Comparison of ENCODE assay signal across 18 cellular contexts in genomic region chr10:119666709-119667004, GRCh38. TPM values are rescaled to one million over a fixed set of nuclear protein-coding genes. Genes with fewer than 3 reads are reported as not detected.
DNase-seq lines count a peak whose midpoint lies in the region; TF ChIP-seq lines count a peak whose summit lies in the region.
"Had no signal": no experiment of that assay in that cellular context is flagged by ENCODE, and none has a peak within 500 bp of the region (broad histone marks: within the 10 kb centered on the region; RNA-seq: fewer than 3 reads in every experiment).

No MANE protein-coding gene starts in this region.

- no peaks in the 10 kb centered on the region for H4K20me1 ChIP-seq in Karpas-422 (ENCODE audit: insufficient read depth, low read depth, low read length)
- H4K20me1 ChIP-seq in smooth muscle cell (ENCODE audit: low read depth) = peaks cover 99% of the 10 kb centered on the region

- H3K27ac Mint-ChIP-seq in activated naive CD4-positive, alpha-beta T cell treated with anti-CD3 and anti-CD28 coated beads, Interleukin-2, amount 50 U/mL, for 24 hours = peak overlapping the region; percentile 90
- no peak overlapping the region for H3K27ac Mint-ChIP-seq in activated T-helper 1 cell treated with anti-CD3 and anti-CD28 coated beads, Interleukin-12 subunit alpha, Interleukin-12 subunit beta, Interleukin-2, Interleukin-4 antibody, amounts not matched to agents 30 ng/mL and 10 ng/mL and 1 ng/mL, durations not matched to agents 14 hours and 24 hours and 36 hours

- H3K4me2 ChIP-seq in Karpas-422 (ENCODE audit: low read depth, low read length, poor library complexity, severe bottlenecking) (peak overlapping the region; percentile 74), smooth muscle cell (no peak overlapping the region)

- TF ChIP-seq POLR2A in esophagus muscularis mucosa (IDR thresholded peaks at IDR 0.05; ENCODE audit: low read depth) = no peak

- no peak overlapping the region for H2AFZ ChIP-seq in Karpas-422 (ENCODE audit: low read length)
- no peak overlapping the region for H2AFZ ChIP-seq in smooth muscle cell (ENCODE audit: low read depth)

- H3K9me3 Mint-ChIP-seq in activated naive CD4-positive, alpha-beta T cell treated with anti-CD3 and anti-CD28 coated beads, Interleukin-2, amount 50 U/mL, for 24 hours = no peaks in the 10 kb centered on the region
- H3K9me3 Mint-ChIP-seq in activated T-helper 1 cell treated with anti-CD3 and anti-CD28 coated beads, Interleukin-12 subunit alpha, Interleukin-12 subunit beta, Interleukin-2, Interleukin-4 antibody, amounts not matched to agents 30 ng/mL and 10 ng/mL and 1 ng/mL, durations not matched to agents 14 hours and 24 hours and 36 hours = no peaks in the 10 kb centered on the region

- H3K27me3 Mint-ChIP-seq in activated naive CD4-positive, alpha-beta T cell treated with anti-CD3 and anti-CD28 coated beads, Interleukin-2, amount 50 U/mL, for 24 hours = no peaks in the 10 kb centered on the region
- H3K27me3 Mint-ChIP-seq in activated T-helper 1 cell treated with anti-CD3 and anti-CD28 coated beads, Interleukin-12 subunit alpha, Interleukin-12 subunit beta, Interleukin-2, Interleukin-4 antibody, amounts not matched to agents 30 ng/mL and 10 ng/mL and 1 ng/mL, durations not matched to agents 14 hours and 24 hours and 36 hours (ENCODE audit: insufficient read depth) = no peaks in the 10 kb centered on the region

- peak overlapping the region; percentile 52; the same call in 1 of the 2 replicates for H3K4me3 ChIP-seq in Karpas-422 (ENCODE audit: low read length)
- no peak overlapping the region for H3K4me3 ChIP-seq in esophagus muscularis mucosa
- no peak overlapping the region for H3K4me3 ChIP-seq in smooth muscle cell
- H3K4me3 ChIP-seq: HAP-1, mucosa of descending colon, Peyer's patch, skin epidermis, uterus had no signal

- TF ChIP-seq EP300 in esophagus muscularis mucosa (IDR thresholded peaks at IDR 0.05) = no peak

- H3K4me3 Mint-ChIP-seq in activated naive CD4-positive, alpha-beta T cell treated with anti-CD3 and anti-CD28 coated beads, Interleukin-2, amount 50 U/mL, for 24 hours = no peak overlapping the region
- H3K4me3 Mint-ChIP-seq in activated T-helper 1 cell treated with anti-CD3 and anti-CD28 coated beads, Interleukin-12 subunit alpha, Interleukin-12 subunit beta, Interleukin-2, Interleukin-4 antibody, amounts not matched to agents 30 ng/mL and 10 ng/mL and 1 ng/mL, durations not matched to agents 14 hours and 24 hours and 36 hours = no peak overlapping the region

- no peak for DNase-seq in activated naive CD4-positive, alpha-beta T cell treated with anti-CD3 and anti-CD28 coated beads, Interleukin-2, amount 50 U/mL, for 16 hours
- DNase-seq in Karpas-422 (no peak), esophagus muscularis mucosa (ENCODE audit: extremely low spot score) (no peak), smooth muscle cell (lab: John Stamatoyannopoulos, UW; ENCODE audit: unreplicated experiment) (no peak), NCI-H1105 treated with DMSO at 0.1 percent for 48 hours (lab: John Stamatoyannopoulos, UW) (no peak), dermis blood vessel endothelial cell (no peak)
- DNase-seq in activated T-helper 1 cell treated with anti-CD3 and anti-CD28 coated beads, Interleukin-12 subunit alpha, Interleukin-12 subunit beta, Interleukin-2, Interleukin-4 antibody, amounts not matched to agents 30 ng/mL and 10 ng/mL and 1 ng/mL, durations not matched to agents 14 hours and 24 hours and 36 hours (ENCODE audit: low spot score) = no peak
- DNase-seq: activated CD4-positive, CD25-positive, alpha-beta regulatory T cell treated with anti-CD3 and anti-CD28 coated beads, Interleukin-2, amount 50 U/mL, for 72 hours; GF-D8; mucosa of descending colon; NCI-H2081; NCI-H526 treated with DMSO at 0.1 percent for 48 hours; nucleus accumbens; Peyer's patch; uterus had no signal

- TF ChIP-seq CTCF in esophagus muscularis mucosa (IDR thresholded peaks at IDR 0.05) (no peak), smooth muscle cell (IDR thresholded peaks at IDR 0.05; ENCODE audit: borderline replicate concordance, insufficient read depth, poor library complexity, severe bottlenecking) (no peak)

- intact Hi-C loops in esophagus muscularis mucosa (cut with DNase I) = no loop called here
- intact Hi-C loops in activated T-helper 1 cell treated with anti-CD3 and anti-CD28 coated beads, Interleukin-12 subunit alpha, Interleukin-12 subunit beta, Interleukin-2, Interleukin-4 antibody, amounts not matched to agents 30 ng/mL and 10 ng/mL and 1 ng/mL, durations not matched to agents 14 hours and 24 hours and 36 hours (cut with micrococcal nuclease) = no loop called here

- H3K36me3 Mint-ChIP-seq in activated naive CD4-positive, alpha-beta T cell treated with anti-CD3 and anti-CD28 coated beads, Interleukin-2, amount 50 U/mL, for 24 hours = no peaks in the 10 kb centered on the region
- peaks cover 17% of the 10 kb centered on the region for H3K36me3 Mint-ChIP-seq in activated T-helper 1 cell treated with anti-CD3 and anti-CD28 coated beads, Interleukin-12 subunit alpha, Interleukin-12 subunit beta, Interleukin-2, Interleukin-4 antibody, amounts not matched to agents 30 ng/mL and 10 ng/mL and 1 ng/mL, durations not matched to agents 14 hours and 24 hours and 36 hours (ENCODE audit: low read depth)

- H3K27me3 ChIP-seq in Karpas-422 (ENCODE audit: low read length) (no peaks in the 10 kb centered on the region), esophagus muscularis mucosa (no peaks in the 10 kb centered on the region), smooth muscle cell (ENCODE audit: low read depth) (no peaks in the 10 kb centered on the region)
- H3K27me3 ChIP-seq: Peyer's patch, uterus had no signal

- peaks cover 64% of the 10 kb centered on the region for H3K4me1 Mint-ChIP-seq in activated naive CD4-positive, alpha-beta T cell treated with anti-CD3 and anti-CD28 coated beads, Interleukin-2, amount 50 U/mL, for 24 hours
- H3K4me1 Mint-ChIP-seq in activated T-helper 1 cell treated with anti-CD3 and anti-CD28 coated beads, Interleukin-12 subunit alpha, Interleukin-12 subunit beta, Interleukin-2, Interleukin-4 antibody, amounts not matched to agents 30 ng/mL and 10 ng/mL and 1 ng/mL, durations not matched to agents 14 hours and 24 hours and 36 hours (ENCODE audit: low read depth) = peaks cover 44% of the 10 kb centered on the region

- 97% methylated on average over 2 of the region's 2 CpGs for WGBS in esophagus muscularis mucosa
- WGBS in smooth muscle cell (ENCODE audit: low lambda C conversion rate) = 98% methylated on average over 2 of the region's 2 CpGs

- H3K79me2 ChIP-seq in Karpas-422 (ENCODE audit: low read length) (no peaks in the 10 kb centered on the region), smooth muscle cell (ENCODE audit: low read depth) (peaks cover 81% of the 10 kb centered on the region)

- no peaks in the 10 kb centered on the region for H3K36me3 ChIP-seq in Karpas-422 (ENCODE audit: insufficient read depth, low read length)
- peaks cover 18 to 23% (median 22%) of the 10 kb centered on the region in 4 donors for H3K36me3 ChIP-seq in esophagus muscularis mucosa
- no peaks in the 10 kb centered on the region for H3K36me3 ChIP-seq in smooth muscle cell (ENCODE audit: low read depth)
- H3K36me3 ChIP-seq: uterus had no signal

- H3K9me2 ChIP-seq in Karpas-422 (replicated peaks; ENCODE audit: insufficient read depth, low read length) = no peaks in the 10 kb centered on the region

- no peaks in the 10 kb centered on the region for H3K9me3 ChIP-seq in Karpas-422 (ENCODE audit: low read length)
- H3K9me3 ChIP-seq in esophagus muscularis mucosa = no peaks in the 10 kb centered on the region
- no peaks in the 10 kb centered on the region for H3K9me3 ChIP-seq in smooth muscle cell (replicated peaks; ENCODE audit: low read depth)
- H3K9me3 ChIP-seq: HAP-1, mucosa of descending colon, Peyer's patch, uterus had no signal

- H3K27ac ChIP-seq in Karpas-422 (ENCODE audit: low read length) (no peak overlapping the region), esophagus muscularis mucosa (replicated peaks in 1 of 4) (peak overlapping the region in 3 of 4 donors; percentile 63 to 83 (median 82)), smooth muscle cell (ENCODE audit: low read depth) (peak overlapping the region; percentile 75)
- H3K27ac ChIP-seq: Peyer's patch had no signal

- no peak overlapping the region for H3K9ac ChIP-seq in Karpas-422 (ENCODE audit: low read length)
- no peak overlapping the region for H3K9ac ChIP-seq in smooth muscle cell (ENCODE audit: low read depth)

- H3F3A ChIP-seq in smooth muscle cell (ENCODE audit: low read depth) = peaks cover 6% of the 10 kb centered on the region

- peaks cover 47% of the 10 kb centered on the region for H3K4me1 ChIP-seq in Karpas-422 (ENCODE audit: low read length)
- H3K4me1 ChIP-seq in esophagus muscularis mucosa = peaks cover 76 to 91% (median 83%) of the 10 kb centered on the region in 4 donors
- peaks cover 22% of the 10 kb centered on the region for H3K4me1 ChIP-seq in smooth muscle cell (ENCODE audit: low read depth)
- H3K4me1 ChIP-seq: HAP-1 had no signal

RNA-seq across cellular contexts. Expression of gene BAG3, which starts 15.5 kb away (rescaled TPM):
- 0.97 and 1.4 TPM in 2 replicates for total RNA-seq in Karpas-422 (2014; rRNA removed; shearing (Covaris generic); ENCODE audit: low replicate concordance)
- total RNA-seq in esophagus muscularis mucosa (10 to 100 TPM; 44.0 to 81.7 (median 73.9) TPM), smooth muscle cell (24.4 and 25.5 TPM in 2 replicates), dermis blood vessel endothelial cell (7.5 and 15.5 TPM in 2 replicates)
- 70.1 and 73.7 TPM in 2 replicates for polyA plus RNA-seq in smooth muscle cell
- total RNA-seq in activated T-helper 1 cell treated with anti-CD3 and anti-CD28 coated beads, Interleukin-12 subunit alpha, Interleukin-12 subunit beta, Interleukin-2, Interleukin-4 antibody, amounts not matched to agents 30 ng/mL and 10 ng/mL and 1 ng/mL, durations not matched to agents 14 hours and 24 hours and 36 hours = 30.4 and 30.5 TPM in 2 replicates

RNA-seq across cellular contexts. Expression of gene INPP5F, which starts 59.2 kb away (rescaled TPM):
- total RNA-seq in Karpas-422 (2014; rRNA removed; shearing (Covaris generic); ENCODE audit: low replicate concordance) = 2.5 and 5.6 TPM in 2 replicates
- 10 to 100 TPM; 15.1 to 24.0 (median 19.0) TPM for total RNA-seq in esophagus muscularis mucosa
- 106 and 143 TPM in 2 replicates for total RNA-seq in smooth muscle cell
- polyA plus RNA-seq in smooth muscle cell = 15.9 and 16.3 TPM in 2 replicates
- total RNA-seq in activated T-helper 1 cell treated with anti-CD3 and anti-CD28 coated beads, Interleukin-12 subunit alpha, Interleukin-12 subunit beta, Interleukin-2, Interleukin-4 antibody, amounts not matched to agents 30 ng/mL and 10 ng/mL and 1 ng/mL, durations not matched to agents 14 hours and 24 hours and 36 hours = 17.7 and 19.4 TPM in 2 replicates
- total RNA-seq in dermis blood vessel endothelial cell = 12.9 and 20.8 TPM in 2 replicates
